ENCODE assay signal across 7 cellular contexts in genomic region chr14:35389315-35389667, GRCh38.
"Had no signal": no experiment of that assay in that cellular context is flagged by ENCODE, and none has a peak within 500 bp of the region (broad histone marks: within the 10 kb centered on the region; RNA-seq: fewer than 3 reads in every experiment).

No MANE protein-coding gene starts in this region.

- FAIRE-seq: H54, HTR-8/SVneo had no signal

- H3K9me3 Mint-ChIP-seq: H9 had no signal

- H3K4me3 Mint-ChIP-seq: H9 had no signal

- DNase-seq: GOT3, H9, HCEC 1CT, IMR-90, KBM-7 had no signal
